14 cellular contexts compared by ENCODE assay signal in genomic region chrX:18676470-18676869, GRCh38. TPM values are rescaled to one million over a fixed set of nuclear protein-coding genes. Genes with fewer than 3 reads are reported as not detected.
DNase-seq lines count a peak whose midpoint lies in the region; ATAC-seq and TF ChIP-seq lines count a peak whose summit lies in the region.
"Had no signal": no experiment of that assay in that cellular context is flagged by ENCODE, and none has a peak within 500 bp of the region (broad histone marks: within the 10 kb centered on the region; RNA-seq: fewer than 3 reads in every experiment).

No MANE protein-coding gene starts in this region.

- H3K27me3 ChIP-seq in heart left ventricle, result peaks cover 0 to 4% (median 0%) of the 10 kb centered on the region in 9 donors
- H3K27me3 ChIP-seq in right cardiac atrium (ENCODE audit: control insufficient read depth, insufficient read depth), result no peaks in the 10 kb centered on the region
- no peaks in the 10 kb centered on the region for H3K27me3 ChIP-seq in gastroesophageal sphincter

- in situ Hi-C loops in SK-MEL-5 (cut with HindIII; ENCODE audit: low pct_unique_long_range_greater_than_20kb, low sequenced_read_pairs), result no loop called here

- H3K36me3 ChIP-seq in heart left ventricle (no peaks in the 10 kb centered on the region), gastroesophageal sphincter (no peaks in the 10 kb centered on the region)

- no peak overlapping the region for H3K27ac Mint-ChIP-seq in glutamatergic neuron (ENCODE audit: unreplicated experiment)
- H3K27ac Mint-ChIP-seq in type B pancreatic cell, result peak overlapping the region; percentile 56

- H3K4me3 Mint-ChIP-seq in glutamatergic neuron (ENCODE audit: unreplicated experiment) (peak overlapping the region; percentile 15), type B pancreatic cell (peak overlapping the region; percentile 73)
- H3K4me3 Mint-ChIP-seq: stimulated activated memory B cell treated with anti-CD40 and anti-IgM and Interleukin-4, amounts not matched to agents 10 μg/mL and 1 μg/mL and 100 μg/mL, for 72 hours had no signal

- no peaks in the 10 kb centered on the region for H3K4me1 ChIP-seq in heart left ventricle
- H3K4me1 ChIP-seq in right cardiac atrium (ENCODE audit: control insufficient read depth, insufficient read depth, low read length), result no peaks in the 10 kb centered on the region
- no peaks in the 10 kb centered on the region for H3K4me1 ChIP-seq in gastroesophageal sphincter

- H3K9me3 ChIP-seq in heart left ventricle, result no peaks in the 10 kb centered on the region
- no peaks in the 10 kb centered on the region for H3K9me3 ChIP-seq in right cardiac atrium (ENCODE audit: control insufficient read depth, low read length)
- no peaks in the 10 kb centered on the region for H3K9me3 ChIP-seq in gastroesophageal sphincter

- H3K4me3 ChIP-seq in heart left ventricle (no peak overlapping the region), right cardiac atrium (ENCODE audit: low read length) (no peak overlapping the region), gastroesophageal sphincter (no peak overlapping the region)

- peak in 7 of 12 donors; percentile 10 to 38 (median 16) for TF ChIP-seq CTCF in heart left ventricle (IDR thresholded peaks at IDR 0.05)
- peak; percentile 42 for TF ChIP-seq CTCF in glutamatergic neuron (IDR thresholded peaks at IDR 0.05; ENCODE audit: partially characterized antibody, unreplicated experiment)
- TF ChIP-seq CTCF in type B pancreatic cell (conservative IDR thresholded peaks at IDR 0.05), result peak; percentile 63
- peak in 1 of 4 experiments; percentile 19 for TF ChIP-seq CTCF in gastroesophageal sphincter (IDR thresholded peaks at IDR 0.05)

- H3K36me3 Mint-ChIP-seq in glutamatergic neuron (ENCODE audit: unreplicated experiment), result no peaks in the 10 kb centered on the region
- H3K36me3 Mint-ChIP-seq in type B pancreatic cell, result no peaks in the 10 kb centered on the region

- DNase-seq in heart left ventricle, result no peak
- DNase-seq in right cardiac atrium, result no peak
- DNase-seq in SK-MEL-5 (ENCODE audit: low read depth, low spot score), result peak; percentile 39
- DNase-seq in glutamatergic neuron, result peak; percentile 25
- no peak for DNase-seq in type B pancreatic cell (ENCODE audit: extremely low spot score, unreplicated experiment)
- no peak for DNase-seq in sciatic nerve (ENCODE audit: low spot score)
- DNase-seq: activated T-cell treated with anti-CD3 and anti-CD28 coated beads, Interleukin-2, amount 50 U/mL, for 4 hours; effector CD4-positive, alpha-beta T cell had no signal

- TF ChIP-seq POLR2A in heart left ventricle (IDR thresholded peaks at IDR 0.05) (no peak), gastroesophageal sphincter (IDR thresholded peaks at IDR 0.05) (no peak)

- intact Hi-C loops in heart left ventricle (cut with DNase I), result loop anchor here in 7 of 10 donors (5.0 to 10.0 kb wide), 4 partner anchors 198 to 252 kb away; partner anchors contain the start of gene CDKL5 (in 4 of the 7)
- intact Hi-C loops in right cardiac atrium (cut with DNase I), result loop anchor here in 2 of 4 donors (10.0 kb wide), 1 partner anchor 208 kb away; no protein-coding TSS in a partner anchor
- intact Hi-C loops in sciatic nerve (cut with DNase I), result no loop called here

- H3K9me3 Mint-ChIP-seq in glutamatergic neuron (ENCODE audit: unreplicated experiment), result peaks cover 10% of the 10 kb centered on the region
- no peaks in the 10 kb centered on the region for H3K9me3 Mint-ChIP-seq in type B pancreatic cell
- H3K9me3 Mint-ChIP-seq: activated T-cell treated with anti-CD3 and anti-CD28 coated beads, Interleukin-2, amount 50 U/mL, for 4 hours; T-helper 1 cell treated with Interleukin-12 subunit alpha and Interleukin-12 subunit beta and Interleukin-4 antibody, amounts not matched to agents 30 μg/mL and 1 μg/mL, for 36 hours had no signal

- ATAC-seq in heart left ventricle, result no peak
- no peak for ATAC-seq in right cardiac atrium
- ATAC-seq in GM21447 (IDR thresholded peaks at IDR 0.05; ENCODE audit: unreplicated experiment), result no peak
- no peak for ATAC-seq in sciatic nerve
- no peak for ATAC-seq in gastroesophageal sphincter
- ATAC-seq: activated T-cell treated with anti-CD3 and anti-CD28 coated beads, Interleukin-2, amount 50 U/mL, for 4 hours; stimulated activated memory B cell treated with anti-CD40 and anti-IgM and Interleukin-4, amounts not matched to agents 10 μg/mL and 1 μg/mL and 100 μg/mL, for 72 hours had no signal

- 46 to 56% (median 48%) methylated on average over 9 to 11 of the region's 11 CpGs for WGBS in heart left ventricle, 4 donors
- 47% methylated on average over 11 of the region's 11 CpGs for WGBS in right cardiac atrium
- 26% methylated on average over 3 of the region's 11 CpGs; no CpG with 5 or more reads in 1 of the 2 donors for WGBS in gastroesophageal sphincter (ENCODE audit: low coverage in 1 of 2), 2 donors

- TF ChIP-seq EP300 in gastroesophageal sphincter (IDR thresholded peaks at IDR 0.05), result no peak

- H3K27ac ChIP-seq in heart left ventricle (no peak overlapping the region), right cardiac atrium (ENCODE audit: low read length) (no peak overlapping the region), gastroesophageal sphincter (no peak overlapping the region)

- H3K27me3 Mint-ChIP-seq in glutamatergic neuron (ENCODE audit: unreplicated experiment) (peaks cover 4% of the 10 kb centered on the region), type B pancreatic cell (no peaks in the 10 kb centered on the region)
- H3K27me3 Mint-ChIP-seq: stimulated activated memory B cell treated with anti-CD40 and anti-IgM and Interleukin-4, amounts not matched to agents 10 μg/mL and 1 μg/mL and 100 μg/mL, for 72 hours had no signal

- H3K4me1 Mint-ChIP-seq in glutamatergic neuron (ENCODE audit: low read depth, unreplicated experiment), result peaks cover 2% of the 10 kb centered on the region
- no peaks in the 10 kb centered on the region for H3K4me1 Mint-ChIP-seq in type B pancreatic cell (ENCODE audit: unreplicated experiment)

RNA-seq across cellular contexts. Expression of gene RS1, which starts 4.6 kb away (rescaled TPM):
- total RNA-seq in heart left ventricle, result not detected
- polyA plus RNA-seq in heart left ventricle, result not detected
- not detected for total RNA-seq in right cardiac atrium
- polyA plus RNA-seq in right cardiac atrium, result not detected
- 0.08 TPM in 1 of 2 replicates, not detected in the other for total RNA-seq in SK-MEL-5 (2014; rRNA removed; shearing (Covaris generic))
- polyA plus RNA-seq in SK-MEL-5 (2015; cell fraction: cytosol; rRNA removed), result not detected in 2 replicates
- polyA plus RNA-seq in SK-MEL-5 (2015; cell fraction: nucleus; rRNA removed), result not detected in 2 replicates
- not detected for total RNA-seq in glutamatergic neuron (ENCODE audit: unreplicated experiment)
- total RNA-seq in type B pancreatic cell (ENCODE audit: low replicate concordance), result 0.14 TPM in 1 of 2 replicates, not detected in the other
- not detected for total RNA-seq in sciatic nerve
- total RNA-seq in gastroesophageal sphincter, result not detected
- total RNA-seq: activated T-cell treated with anti-CD3 and anti-CD28 coated beads, Interleukin-2, amount 50 U/mL, for 4 hours had no signal
- polyA plus RNA-seq: BJ, keratinocyte had no signal

RNA-seq across cellular contexts. Expression of gene PPEF1, which starts 31.0 kb away (rescaled TPM):
- under 1 TPM in 5 of 9 donors, not detected in 4; 0.23 to 0.82 (median 0.71) TPM for total RNA-seq in heart left ventricle
- under 1 TPM; 0.11 to 0.17 TPM for polyA plus RNA-seq in heart left ventricle
- total RNA-seq in right cardiac atrium, result 1 to 10 TPM; 1.0 to 3.6 (median 2.8) TPM
- 0.36 TPM for polyA plus RNA-seq in right cardiac atrium
- total RNA-seq in SK-MEL-5 (2014; rRNA removed; shearing (Covaris generic)), result 3.8 and 5.0 TPM in 2 replicates
- 2.0 and 3.1 TPM in 2 replicates for polyA plus RNA-seq in SK-MEL-5 (2015; cell fraction: cytosol; rRNA removed)
- polyA plus RNA-seq in SK-MEL-5 (2015; cell fraction: nucleus; rRNA removed), result 0.39 and 6.7 TPM in 2 replicates
- total RNA-seq in glutamatergic neuron (ENCODE audit: unreplicated experiment), result 3.9 TPM
- total RNA-seq in type B pancreatic cell (ENCODE audit: low replicate concordance), result 0.26 and 1.6 TPM in 2 replicates
- total RNA-seq in sciatic nerve, result not detected
- total RNA-seq in gastroesophageal sphincter, result 1 to 10 TPM in 1 of 4 donors, under 1 TPM in 1, not detected in 2; 0.89 to 1.3 TPM
- polyA plus RNA-seq: BJ, keratinocyte had no signal

Comparison
In these comparisons a context has a peak if more than half of its experiments do, and no peak if none do; other contexts are left out.
1. DNase-seq: peak in SK-MEL-5 (single experiment) and glutamatergic neuron (single experiment); none in heart left ventricle (0 of 5), right cardiac atrium (0 of 3), type B pancreatic cell (single experiment) and sciatic nerve (single experiment).